14 cellular contexts compared by ENCODE assay signal in the genomic region with DNA sequence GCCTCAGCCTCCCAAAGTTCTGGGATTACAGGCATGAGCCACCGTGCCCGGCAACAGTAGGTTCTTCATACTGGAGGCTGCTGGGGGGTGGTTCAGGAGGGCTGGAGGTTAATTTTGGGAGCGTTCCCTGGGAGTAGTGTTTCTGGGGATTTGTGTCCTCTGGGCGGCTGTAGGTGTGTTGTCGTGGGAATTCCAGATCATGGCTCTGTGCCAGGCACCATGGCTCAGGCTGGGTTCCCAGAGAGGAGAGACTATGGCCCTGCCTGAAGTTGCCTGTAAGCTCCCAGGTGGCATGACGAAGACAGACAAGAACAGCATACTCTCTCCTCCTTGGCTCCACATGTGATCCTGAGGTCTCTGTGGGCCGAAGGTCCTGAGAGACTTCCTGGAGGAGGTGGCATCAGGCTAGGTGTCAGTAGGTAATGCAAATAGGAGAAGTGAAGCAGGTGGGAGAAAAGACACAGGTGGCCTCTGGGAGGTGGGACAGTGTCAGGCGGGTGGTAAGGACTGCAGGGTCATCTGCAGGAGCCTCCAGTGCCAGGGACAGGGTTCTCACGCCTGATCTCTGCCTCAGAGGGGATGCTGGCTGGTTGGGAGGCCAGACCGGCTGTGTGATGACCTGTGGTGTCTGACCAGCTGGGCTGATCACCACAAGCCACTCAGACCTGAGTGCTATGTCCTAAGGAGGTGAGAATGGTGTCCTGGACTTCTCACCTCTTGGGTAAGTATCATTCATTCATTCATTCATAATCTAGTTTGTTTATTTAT. TPM values are rescaled to one million over a fixed set of nuclear protein-coding genes. Genes with fewer than 3 reads are reported as not detected.
DNase-seq lines count a peak whose midpoint lies in the region; TF ChIP-seq lines count a peak whose summit lies in the region.
"Had no signal": no experiment of that assay in that cellular context is flagged by ENCODE, and none has a peak within 500 bp of the region (broad histone marks: within the 10 kb centered on the region; RNA-seq: fewer than 3 reads in every experiment).

No MANE protein-coding gene starts in this region.

- DNase-seq in neural progenitor cell (ENCODE audit: low spot score) (no peak), HuH-7.5 (ENCODE audit: low spot score) (no peak), AML-193 (lab: John Stamatoyannopoulos, UW) (no peak)
- no peak for DNase-seq in CD4-positive, alpha-beta memory T cell
- DNase-seq: activated CD8-positive, alpha-beta memory T cell treated with anti-CD3 and anti-CD28 coated beads, Interleukin-2, amount 10 ng/mL, durations not matched to agents 7 days and 5 days; activated effector memory CD4-positive, alpha-beta T cell treated with Interleukin-2 at 50 U/mL for 16 hours; amniotic stem cell; DMS79 treated with DMSO at 0.1 percent for 48 hours; NCI-H2107 had no signal

- H3K4me2 ChIP-seq in BLaER1 = peak overlapping the region; percentile 94
- H3K4me2 ChIP-seq in neural progenitor cell = no peak overlapping the region

- TF ChIP-seq CTCF in HEK293 (tag by site-specific recombination; IDR thresholded peaks at IDR 0.05) (no peak), brain (conservative IDR thresholded peaks at IDR 0.05) (no peak), neural progenitor cell (IDR thresholded peaks at IDR 0.05) (no peak)

- H3K9ac ChIP-seq in BLaER1 (no peak overlapping the region; the same call in 1 of the 2 replicates), neural progenitor cell (no peak overlapping the region)

- H3K36me3 ChIP-seq in BLaER1 (peaks cover 35% of the 10 kb centered on the region; the same call in 1 of the 2 replicates), HEK293 (ENCODE audit: control insufficient read depth in 2 of 2, insufficient read depth in 1 of 2, low read length in 2 of 2) (no peaks in the 10 kb centered on the region), neural progenitor cell (no peaks in the 10 kb centered on the region)
- no peaks in the 10 kb centered on the region for H3K36me3 ChIP-seq in CD4-positive, alpha-beta memory T cell (ENCODE audit: insufficient read depth, low read length)
- H3K36me3 ChIP-seq: neutrophil had no signal

- peaks cover 95% of the 10 kb centered on the region for H4K20me1 ChIP-seq in BLaER1
- H4K20me1 ChIP-seq in neural progenitor cell (ENCODE audit: low read depth) = peaks cover 19% of the 10 kb centered on the region

- CTCF ChIA-PET in HEK293 (lab: Yijun Ruan, JAX) = interaction anchor here (1.3 kb wide), 1 partner anchor 101 kb away, joined by 4 read pairs; no protein-coding TSS in a partner anchor
- CTCF ChIA-PET in CD4-positive, alpha-beta memory T cell (lab: Charles Lee; ENCODE audit: partially characterized antibody) = interaction anchor here (1.3 kb wide), 1 partner anchor 92 kb away, joined by 8 read pairs; no protein-coding TSS in a partner anchor

- H3K27me3 ChIP-seq in BLaER1 (no peaks in the 10 kb centered on the region), neural progenitor cell (no peaks in the 10 kb centered on the region)
- no peaks in the 10 kb centered on the region for H3K27me3 ChIP-seq in CD4-positive, alpha-beta memory T cell (ENCODE audit: insufficient read depth, low read length)

- H3K36me3 Mint-ChIP-seq in brain (peaks cover 15% of the 10 kb centered on the region), neural progenitor cell (peaks cover 3% of the 10 kb centered on the region)
- peaks cover 0 to 7% of the 10 kb centered on the region in 2 donors for H3K36me3 Mint-ChIP-seq in CD4-positive, alpha-beta memory T cell
- H3K36me3 Mint-ChIP-seq: activated CD8-positive, alpha-beta memory T cell treated with anti-CD3 and anti-CD28 coated beads, Interleukin-2, amount 10 ng/mL, durations not matched to agents 7 days and 5 days had no signal

- H3K27ac Mint-ChIP-seq in brain = peak overlapping the region; percentile 62 to 91 (median 89)
- H3K27ac Mint-ChIP-seq in neural progenitor cell = peak overlapping the region; percentile 82
- peak overlapping the region in 1 of 7 donors; percentile 77 for H3K27ac Mint-ChIP-seq in CD4-positive, alpha-beta memory T cell
- H3K27ac Mint-ChIP-seq: activated CD8-positive, alpha-beta memory T cell treated with anti-CD3 and anti-CD28 coated beads, Interleukin-2, amount 10 ng/mL, durations not matched to agents 7 days and 5 days; T-helper 2 cell treated with Interferon-gamma antibody and Interleukin-4, amounts not matched to agents 5 μg/mL and 100 μg/mL, for 36 hours had no signal

- H3F3A ChIP-seq in neural progenitor cell (ENCODE audit: low read depth) = no peaks in the 10 kb centered on the region

- H3K9me3 ChIP-seq in BLaER1 (peaks cover 15% of the 10 kb centered on the region), HEK293 (ENCODE audit: control insufficient read depth, insufficient read depth, low read depth, low read length) (no peaks in the 10 kb centered on the region), neural progenitor cell (ENCODE audit: low read depth) (no peaks in the 10 kb centered on the region)
- no peaks in the 10 kb centered on the region for H3K9me3 ChIP-seq in CD4-positive, alpha-beta memory T cell (ENCODE audit: control insufficient read depth in 1 of 2, low read length in 2 of 2)
- H3K9me3 ChIP-seq: neutrophil had no signal

- H3K4me3 ChIP-seq in BLaER1 (no peak overlapping the region), HEK293 (ENCODE audit: low read depth, low read length) (no peak overlapping the region), neural progenitor cell (no peak overlapping the region)
- no peak overlapping the region for H3K4me3 ChIP-seq in CD4-positive, alpha-beta memory T cell (ENCODE audit: low read length in 2 of 2)

- H3K9me3 Mint-ChIP-seq in brain = peaks cover 0 to 2% (median 0%) of the 10 kb centered on the region in 5 experiments
- no peaks in the 10 kb centered on the region for H3K9me3 Mint-ChIP-seq in neural progenitor cell
- H3K9me3 Mint-ChIP-seq in CD4-positive, alpha-beta memory T cell = no peaks in the 10 kb centered on the region

- H3K4me1 ChIP-seq in BLaER1 (peaks cover 80% of the 10 kb centered on the region), HEK293 (ENCODE audit: control insufficient read depth, insufficient read depth, low read length) (no peaks in the 10 kb centered on the region), neural progenitor cell (peaks cover 6% of the 10 kb centered on the region)
- peaks cover 14% of the 10 kb centered on the region for H3K4me1 ChIP-seq in CD4-positive, alpha-beta memory T cell (ENCODE audit: insufficient read depth, low read length)

- no peak overlapping the region for H3K27ac ChIP-seq in BLaER1
- H3K27ac ChIP-seq in HEK293 (ENCODE audit: extremely low read depth, low read depth, low read length) = no peak overlapping the region
- H3K27ac ChIP-seq in neural progenitor cell = no peak overlapping the region
- no peak overlapping the region for H3K27ac ChIP-seq in CD4-positive, alpha-beta memory T cell (ENCODE audit: low read depth, low read length)
- H3K27ac ChIP-seq: neutrophil had no signal

- POLR2A ChIA-PET in HEK293 (lab: Yijun Ruan, JAX) = interaction anchor here (0.6 kb wide), 1 partner anchor 12 kb away, joined by 4 read pairs; no protein-coding TSS in a partner anchor
- POLR2A ChIA-PET in CD4-positive, alpha-beta memory T cell (lab: Charles Lee; ENCODE audit: partially characterized antibody) = no interaction called here

- no peak overlapping the region for H2AFZ ChIP-seq in neural progenitor cell (replicated peaks)

- no peaks in the 10 kb centered on the region for H3K79me2 ChIP-seq in neural progenitor cell (ENCODE audit: low read depth)

- H3K4me1 Mint-ChIP-seq in brain (peaks cover 33% of the 10 kb centered on the region), neural progenitor cell (peaks cover 9% of the 10 kb centered on the region)
- H3K4me1 Mint-ChIP-seq in CD4-positive, alpha-beta memory T cell = peaks cover 3 to 11% (median 8%) of the 10 kb centered on the region in 4 donors

- H3K27me3 Mint-ChIP-seq in brain (no peaks in the 10 kb centered on the region), neural progenitor cell (ENCODE audit: insufficient read depth, low read depth) (peaks cover 4% of the 10 kb centered on the region)
- peaks cover 8 to 12% of the 10 kb centered on the region in 2 donors for H3K27me3 Mint-ChIP-seq in CD4-positive, alpha-beta memory T cell

- intact Hi-C loops in CD4-positive, alpha-beta memory T cell (cut with micrococcal nuclease) = no loop called here

- peak overlapping the region in 2 of 5 experiments; percentile 19 to 56 for H3K4me3 Mint-ChIP-seq in brain
- no peak overlapping the region for H3K4me3 Mint-ChIP-seq in neural progenitor cell
- no peak overlapping the region for H3K4me3 Mint-ChIP-seq in CD4-positive, alpha-beta memory T cell

TF ChIP-seq in HEK293, 187 proteins besides CTCF, POLR2A, EP300 and RAD21:
- TF ChIP-seq ZNF677 (tag by site-specific recombination; IDR thresholded peaks at IDR 0.05) (peak; percentile 96), ZNF560 (tag by site-specific recombination; IDR thresholded peaks at IDR 0.05; ENCODE audit: borderline replicate concordance) (no peak), ZFHX2 (tag by site-specific recombination; conservative IDR thresholded peaks at IDR 0.05) (peak; percentile 33; the same call in 1 of the 2 replicates), SCRT1 (tag by site-specific recombination; IDR thresholded peaks at IDR 0.05; ENCODE audit: borderline replicate concordance) (no peak)

RNA-seq across cellular contexts. Expression of gene CLIP2, which starts 18.7 kb away (rescaled TPM):
- polyA plus RNA-seq in brain (ENCODE audit: insufficient read depth, low read depth, low replicate concordance) = 101 TPM
- 7.5 and 29.6 TPM in 2 replicates for total RNA-seq in neural progenitor cell (ENCODE audit: low replicate concordance)
- 1 to 10 TPM; 3.0 to 5.7 TPM for total RNA-seq in CD4-positive, alpha-beta memory T cell
- under 1 TPM; 0.15 to 0.36 TPM for polyA plus RNA-seq in CD4-positive, alpha-beta memory T cell

RNA-seq across cellular contexts. Expression of gene RFC2, which starts 53.7 kb away (rescaled TPM):
- 83.2 TPM for polyA plus RNA-seq in brain (ENCODE audit: insufficient read depth, low read depth, low replicate concordance)
- 66.0 and 71.3 TPM in 2 replicates for total RNA-seq in neural progenitor cell (ENCODE audit: low replicate concordance)
- 10 to 100 TPM; 15.7 to 17.7 TPM for total RNA-seq in CD4-positive, alpha-beta memory T cell
- 10 to 100 TPM; 20.7 to 32.3 TPM for polyA plus RNA-seq in CD4-positive, alpha-beta memory T cell
